ENCODE assay signal across 26 cellular contexts in genomic region chr1:86990826-86991225, GRCh38.
DNase-seq lines count a peak whose midpoint lies in the region; ATAC-seq and TF ChIP-seq lines count a peak whose summit lies in the region.
"Had no signal": no experiment of that assay in that cellular context is flagged by ENCODE, and none has a peak within 500 bp of the region (broad histone marks: within the 10 kb centered on the region; RNA-seq: fewer than 3 reads in every experiment).

No MANE protein-coding gene starts in this region.

- H3K4me3 ChIP-seq in BE2C (ENCODE audit: low read depth, low read length) = no peak overlapping the region
- H3K4me3 ChIP-seq: PC-9, SJSA1 had no signal

- CTCF ChIA-PET in GM10248 (lab: Yijun Ruan, JAX) = interaction anchor here (1.0 kb wide), 1 partner anchor 22 kb away, joined by 3 read pairs; no protein-coding TSS in a partner anchor

- TF ChIP-seq CTCF in VCaP (conservative IDR thresholded peaks at IDR 0.05) = no peak
- TF ChIP-seq CTCF in GM10248 (IDR thresholded peaks at IDR 0.05; ENCODE audit: control extremely low read depth, extremely low read depth, low read depth, missing control alignments) = no peak
- no peak for TF ChIP-seq CTCF in BE2C (IDR thresholded peaks at IDR 0.05; ENCODE audit: low read depth, low read length)

- H3K9me3 ChIP-seq in BE2C = no peaks in the 10 kb centered on the region
- H3K9me3 ChIP-seq: SJSA1 had no signal

- ATAC-seq in HG03521 (IDR thresholded peaks at IDR 0.05; ENCODE audit: unreplicated experiment) = no peak

- no peaks in the 10 kb centered on the region for H3K4me1 ChIP-seq in BE2C

- DNase-seq in NCI-H2171 (lab: John Stamatoyannopoulos, UW) = peak; percentile 54
- no peak for DNase-seq in NCI-H2171 treated with DMSO at 0.1 percent for 48 hours (lab: John Stamatoyannopoulos, UW)
- DNase-seq in kidney tubule cell (ENCODE audit: low spot score) = peak; percentile 76
- DNase-seq in GM10248 (ENCODE audit: extremely low spot score) = no peak
- no peak for DNase-seq in BE2C
- no peak for DNase-seq in NCI-H1092 treated with DMSO at 0.1 percent for 48 hours (lab: John Stamatoyannopoulos, UW)
- DNase-seq: 8988T; ACHN; CD4-positive, CD25-positive, alpha-beta regulatory T cell; DMS79 treated with DMSO at 0.1 percent for 48 hours; H7; KG1; MM.1S; NCI-H1048; NCI-H1436; NCI-H187; NCI-H2081 treated with DMSO at 0.1 percent for 48 hours; NCI-H526; NCI-H82; NK-92 treated with Interleukin-12 subunit alpha and Interleukin-12 subunit beta, amount 100 ng/mL, for 24 hours; PC-9; Right ventricle myocardium superior; RPMI8226 had no signal

- H3K27ac ChIP-seq in VCaP = peak overlapping the region; percentile 64; the same call in 1 of the 2 replicates
- H3K27ac ChIP-seq: SJSA1 had no signal

- POLR2A ChIA-PET in GM10248 (lab: Yijun Ruan, JAX) = no interaction called here

- no peaks in the 10 kb centered on the region for H3K36me3 ChIP-seq in BE2C
- H3K36me3 ChIP-seq: SJSA1 had no signal

- no peaks in the 10 kb centered on the region for H3K27me3 ChIP-seq in BE2C
- H3K27me3 ChIP-seq: SJSA1 had no signal

Comparison
In these comparisons a context has a peak if more than half of its experiments do, and no peak if none do; other contexts are left out.
1. DNase-seq: peak in NCI-H2171 (single experiment) and kidney tubule cell (single experiment); none in NCI-H2171 treated with DMSO at 0.1 percent for 48 hours (single experiment), GM10248 (single experiment), BE2C (single experiment) and NCI-H1092 treated with DMSO at 0.1 percent for 48 hours (single experiment).